In the genomic region with DNA sequence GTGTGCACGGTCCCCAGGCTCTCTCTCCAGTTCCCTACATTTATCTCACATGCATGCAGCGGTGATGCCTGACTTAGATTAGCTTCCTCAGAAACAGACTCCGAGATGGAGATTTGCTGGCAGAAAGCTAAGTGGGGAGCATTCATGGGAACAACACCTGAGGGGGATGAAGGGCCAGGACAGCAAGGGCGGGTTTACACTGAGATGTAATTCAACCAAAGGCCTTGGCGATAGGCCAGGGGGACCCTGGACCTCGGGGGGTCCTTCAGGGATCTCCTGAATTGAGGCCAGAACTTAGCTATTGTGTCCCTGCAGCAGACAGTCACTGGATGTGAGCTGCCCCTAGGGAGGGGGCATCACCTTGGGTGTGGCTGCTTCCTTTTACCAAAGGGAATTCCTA, we compare ENCODE assay signal across 19 cellular contexts.
"Had no signal": no experiment of that assay in that cellular context is flagged by ENCODE, and none has a peak within 500 bp of the region (broad histone marks: within the 10 kb centered on the region; RNA-seq: fewer than 3 reads in every experiment).

No MANE protein-coding gene starts in this region.

- H3K4me2 ChIP-seq: KMS-11 had no signal

- DNase-seq: activated B cell treated with CpG ODN at 0.5 μM for 24 hours; activated CD4-positive, alpha-beta T cell treated with anti-CD3 and anti-CD28 coated beads for 1 hour; activated CD4-positive, alpha-beta T cell treated with anti-CD3 and anti-CD28 coated beads, Interleukin-2, amount 10 ng/mL, durations not matched to agents 7 days and 5 days; activated CD8-positive, alpha-beta memory T cell treated with anti-CD3 and anti-CD28 coated beads, Interleukin-2, amount 50 U/mL, for 4 hours; activated CD8-positive, alpha-beta T cell treated with anti-CD3 and anti-CD28 coated beads for 36 hours; body of pancreas; central memory CD4-positive, alpha-beta T cell; NCI-H1092; NCI-H1417; NCI-H1930; NCI-H345; NCI-H510A; SHP77; T-cell; T-helper 2 cell; T1000 had no signal

- H3K4me1 ChIP-seq: ascending aorta, body of pancreas, SJSA1 had no signal

- H3K27me3 ChIP-seq: ascending aorta, body of pancreas had no signal

- H3K4me3 ChIP-seq: ascending aorta, body of pancreas, SJSA1 had no signal

- H3K9me3 ChIP-seq: ascending aorta, body of pancreas, SJSA1 had no signal

- H3K36me3 ChIP-seq: ascending aorta, SJSA1 had no signal

- ATAC-seq: activated CD8-positive, alpha-beta T cell treated with anti-CD3 and anti-CD28 coated beads for 36 hours; body of pancreas; T-cell had no signal

- H3K27ac ChIP-seq: ascending aorta, body of pancreas, KMS-11, SJSA1 had no signal
